ENCODE assay signal across 9 cellular contexts in genomic region chr3:189304465-189305341, GRCh38.
A peak's percentile ranks its signal among the peaks of the same experiment; 100 is the strongest.
DNase-seq lines count a peak whose midpoint lies in the region; ATAC-seq and TF ChIP-seq lines count a peak whose summit lies in the region.
"Had no signal": no experiment of that assay in that cellular context is flagged by ENCODE, and none has a peak within 500 bp of the region (broad histone marks: within the 10 kb centered on the region; RNA-seq: fewer than 3 reads in every experiment).

No MANE protein-coding gene starts in this region.

- H3K4me3 ChIP-seq in aorta (ENCODE audit: low read length in 2 of 2) = no peak overlapping the region
- H3K4me3 ChIP-seq in right atrium auricular region = no peak overlapping the region

- H3K27ac ChIP-seq in CD4-positive, alpha-beta T cell (ENCODE audit: low read depth, low read length) = no peak overlapping the region
- H3K27ac ChIP-seq in aorta (ENCODE audit: low read depth in 1 of 2, low read length in 2 of 2) (peak overlapping the region; percentile 77 to 96), right atrium auricular region (no peak overlapping the region)
- H3K27ac ChIP-seq: parathyroid adenoma had no signal

- H3K36me3 ChIP-seq in aorta (ENCODE audit: control insufficient read depth in 1 of 2, insufficient read depth in 2 of 2, low read length in 1 of 2) (no peaks in the 10 kb centered on the region), right atrium auricular region (no peaks in the 10 kb centered on the region)

- no peaks in the 10 kb centered on the region for H3K9me3 Mint-ChIP-seq in CD4-positive, alpha-beta T cell
- H3K9me3 Mint-ChIP-seq in T-helper 2 cell treated with Interferon-gamma antibody and Interleukin-4, amounts not matched to agents 5 μg/mL and 100 μg/mL, for 36 hours = peaks cover 5% of the 10 kb centered on the region

- ATAC-seq in CD4-positive, alpha-beta T cell (ENCODE audit: poor library complexity) = peak; percentile 69
- ATAC-seq in aorta (ENCODE audit: low FRiP score) (peak; percentile 42), GM19452 (IDR thresholded peaks at IDR 0.05; ENCODE audit: unreplicated experiment) (no peak)

- no peaks in the 10 kb centered on the region for H3K27me3 ChIP-seq in CD4-positive, alpha-beta T cell (ENCODE audit: control insufficient read depth, insufficient read depth, low read length)
- no peaks in the 10 kb centered on the region for H3K27me3 ChIP-seq in aorta (ENCODE audit: control insufficient read depth in 1 of 2, insufficient read depth in 2 of 2, low read length in 1 of 2)
- H3K27me3 ChIP-seq in right atrium auricular region = no peaks in the 10 kb centered on the region

- CTCF ChIA-PET in CD4-positive, alpha-beta T cell (lab: Charles Lee) = interaction anchor here (1.9 kb wide), 1 partner anchor 18 kb away, joined by 5 read pairs; no protein-coding TSS in a partner anchor

- peak in 1 of 10 experiments; percentile 8 for DNase-seq in CD4-positive, alpha-beta T cell
- DNase-seq in T-helper 2 cell treated with Interferon-gamma antibody and Interleukin-4, amounts not matched to agents 5 μg/mL and 100 μg/mL, for 36 hours (ENCODE audit: low spot score) = peak; percentile 41
- DNase-seq in iPS DF 19.7 (ENCODE audit: low read depth, low spot score) = peak; percentile 23
- peak; percentile 27 to 68 for DNase-seq in aorta
- DNase-seq in right atrium auricular region (ENCODE audit: low spot score) = no peak
- DNase-seq in NCI-H2227 treated with DMSO at 0.1 percent for 48 hours (lab: John Stamatoyannopoulos, UW) = no peak

- H3K27ac Mint-ChIP-seq in CD4-positive, alpha-beta T cell = peak overlapping the region; percentile 65
- H3K27ac Mint-ChIP-seq in T-helper 2 cell treated with Interferon-gamma antibody and Interleukin-4, amounts not matched to agents 5 μg/mL and 100 μg/mL, for 36 hours = peak overlapping the region; percentile 93

- H3K9me3 ChIP-seq in CD4-positive, alpha-beta T cell (ENCODE audit: control insufficient read depth, low read length) = no peaks in the 10 kb centered on the region
- no peaks in the 10 kb centered on the region for H3K9me3 ChIP-seq in aorta (ENCODE audit: control insufficient read depth, low read length)
- H3K9me3 ChIP-seq in right atrium auricular region = no peaks in the 10 kb centered on the region

- POLR2A ChIA-PET in CD4-positive, alpha-beta T cell (lab: Charles Lee) = interaction anchor here (0.7 to 4.3 kb wide), 3 partner anchors 12 to 20 kb away, joined by 3 to 18 read pairs (median 5); no protein-coding TSS in a partner anchor

- intact Hi-C loops in CD4-positive, alpha-beta T cell (cut with DNase I, micrococcal nuclease) = no loop called here
- intact Hi-C loops in aorta (cut with DNase I) = loop anchor here in 1 of 2 donors (10.0 kb wide), 1 partner anchor 50 kb away; no protein-coding TSS in a partner anchor

- TF ChIP-seq RAD21 in Ishikawa (IDR thresholded peaks at IDR 0.05; ENCODE audit: low read depth) = peak; percentile 38

- H3K36me3 Mint-ChIP-seq in CD4-positive, alpha-beta T cell (ENCODE audit: low read depth) = no peaks in the 10 kb centered on the region
- peaks cover 18% of the 10 kb centered on the region for H3K36me3 Mint-ChIP-seq in T-helper 2 cell treated with Interferon-gamma antibody and Interleukin-4, amounts not matched to agents 5 μg/mL and 100 μg/mL, for 36 hours (ENCODE audit: low read depth)

- 7 to 8% methylated on average over 10 of the region's 10 CpGs for WGBS in aorta, 2 donors

- TF ChIP-seq EP300 in Ishikawa (IDR thresholded peaks at IDR 0.05; ENCODE audit: borderline replicate concordance) = peak; percentile 100

- no peak for TF ChIP-seq CTCF in CD4-positive, alpha-beta T cell (IDR thresholded peaks at IDR 0.05)
- TF ChIP-seq CTCF in right atrium auricular region (IDR thresholded peaks at IDR 0.05) = no peak

- H3K4me3 Mint-ChIP-seq in CD4-positive, alpha-beta T cell = no peak overlapping the region
- H3K4me3 Mint-ChIP-seq in T-helper 2 cell treated with Interferon-gamma antibody and Interleukin-4, amounts not matched to agents 5 μg/mL and 100 μg/mL, for 36 hours = peak overlapping the region; percentile 71

- H3K4me1 ChIP-seq in aorta (ENCODE audit: control insufficient read depth in 1 of 2, insufficient read depth in 2 of 2, low read length in 2 of 2) (peaks cover 0 to 9% of the 10 kb centered on the region in 2 donors), right atrium auricular region (no peaks in the 10 kb centered on the region)

- peaks cover 64% of the 10 kb centered on the region for H3K4me1 Mint-ChIP-seq in CD4-positive, alpha-beta T cell (ENCODE audit: low read depth)
- H3K4me1 Mint-ChIP-seq in T-helper 2 cell treated with Interferon-gamma antibody and Interleukin-4, amounts not matched to agents 5 μg/mL and 100 μg/mL, for 36 hours (ENCODE audit: low read depth) = peaks cover 71% of the 10 kb centered on the region

- no peaks in the 10 kb centered on the region for H3K27me3 Mint-ChIP-seq in CD4-positive, alpha-beta T cell
- no peaks in the 10 kb centered on the region for H3K27me3 Mint-ChIP-seq in T-helper 2 cell treated with Interferon-gamma antibody and Interleukin-4, amounts not matched to agents 5 μg/mL and 100 μg/mL, for 36 hours (ENCODE audit: low read depth)

TF ChIP-seq in Ishikawa, 13 proteins besides CTCF, POLR2A, EP300 and RAD21:
- TF ChIP-seq USF1 (IDR thresholded peaks at IDR 0.05) (0 out of 2 replicates have a peak, but pooled peaks have one; percentile 7), EGR1 (IDR thresholded peaks at IDR 0.05) (peak; percentile 94), CREB1 (IDR thresholded peaks at IDR 0.05; ENCODE audit: low read depth) (peak; percentile 80), ZBTB7A (IDR thresholded peaks at IDR 0.05; ENCODE audit: low read depth) (no peak), CEBPB (IDR thresholded peaks at IDR 0.05) (peak; percentile 59), TEAD4 (IDR thresholded peaks at IDR 0.05) (peak; percentile 98), REST (IDR thresholded peaks at IDR 0.05; ENCODE audit: low read depth) (no peak; the same call in 1 of the 2 replicates), TAF1 (IDR thresholded peaks at IDR 0.05; ENCODE audit: low read depth) (no peak), FOXM1 (IDR thresholded peaks at IDR 0.05; ENCODE audit: borderline replicate concordance, low read depth) (peak; percentile 100), MAX (IDR thresholded peaks at IDR 0.05) (peak; percentile 82), YY1 (IDR thresholded peaks at IDR 0.05; ENCODE audit: low read depth) (peak; percentile 66), TCF12 (IDR thresholded peaks at IDR 0.05; ENCODE audit: low read depth) (peak; percentile 100), NFIC (IDR thresholded peaks at IDR 0.05) (peak; percentile 100)
TF ChIP-seq in Ishikawa: peak in this region for 10.

Comparison
In these comparisons a context has a peak if more than half of its experiments do, and no peak if none do; other contexts are left out.
1. DNase-seq: peak in T-helper 2 cell treated with Interferon-gamma antibody and Interleukin-4, amounts not matched to agents 5 μg/mL and 100 μg/mL, for 36 hours (single experiment), iPS DF 19.7 (single experiment) and aorta (2 of 2); none in right atrium auricular region (single experiment) and NCI-H2227 treated with DMSO at 0.1 percent for 48 hours (single experiment).
2. H3K27ac ChIP-seq: peak in aorta (2 of 2); none in CD4-positive, alpha-beta T cell (single experiment) and right atrium auricular region (0 of 2).